11 cellular contexts compared by ENCODE assay signal in the genomic region with DNA sequence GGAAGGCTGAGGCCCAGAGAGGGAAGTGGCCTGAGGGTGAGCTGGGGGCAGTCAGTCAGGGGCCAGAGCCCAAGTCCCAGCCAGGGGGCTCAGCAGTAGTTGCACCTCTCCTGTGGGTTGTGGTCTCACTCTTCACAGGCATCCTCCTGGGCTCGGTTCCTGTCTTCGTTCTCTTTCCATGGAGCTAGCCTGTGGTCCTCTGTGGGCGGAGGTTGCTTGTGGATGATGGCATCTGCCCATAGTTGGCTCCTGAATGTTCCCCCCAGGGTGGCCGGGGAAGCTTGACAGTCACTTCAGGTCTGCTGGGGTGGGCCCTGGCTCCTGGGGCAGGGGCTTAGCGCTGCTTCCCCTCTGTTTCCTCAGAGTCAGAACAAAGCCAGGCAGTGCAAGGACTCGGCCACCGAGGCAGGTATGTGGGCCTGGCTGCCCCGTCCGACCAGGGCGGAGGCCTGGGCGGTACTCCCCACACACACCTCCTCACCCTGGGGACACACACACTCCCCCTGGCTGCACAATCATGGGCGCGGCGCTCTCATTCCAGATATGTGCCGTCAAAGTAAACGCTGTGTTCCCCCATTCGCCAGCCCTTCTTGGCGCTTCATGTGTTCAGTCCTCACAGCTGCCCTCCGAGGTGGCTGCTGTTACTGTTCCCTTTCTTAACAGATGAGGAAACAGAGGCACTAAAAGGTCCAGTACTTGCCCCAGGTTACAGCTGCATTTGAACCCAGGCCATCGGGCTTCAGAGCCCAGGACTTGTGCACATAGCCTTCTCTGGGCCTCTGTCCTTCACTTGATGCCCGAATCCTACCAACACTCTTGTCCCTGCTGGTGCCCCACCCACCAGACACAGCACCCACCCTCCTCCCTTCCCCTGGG. TPM values are rescaled to one million over a fixed set of nuclear protein-coding genes. Genes with fewer than 3 reads are reported as not detected.
DNase-seq lines count a peak whose midpoint lies in the region; ATAC-seq and TF ChIP-seq lines count a peak whose summit lies in the region.
"Had no signal": no experiment of that assay in that cellular context is flagged by ENCODE, and none has a peak within 500 bp of the region (broad histone marks: within the 10 kb centered on the region; RNA-seq: fewer than 3 reads in every experiment).

No MANE protein-coding gene starts in this region.

- DNase-seq in GM13976 (ENCODE audit: low spot score): peak; percentile 13
- DNase-seq in T-cell: peak in 2 of 34 experiments; percentile 1 to 23
- DNase-seq in glutamatergic neuron: no peak
- DNase-seq in progenitor cell of endocrine pancreas (ENCODE audit: low spot score, unreplicated experiment): peak; percentile 8
- no peak for DNase-seq in globus pallidus (ENCODE audit: low spot score)
- no peak for DNase-seq in MV-4-11 (lab: John Stamatoyannopoulos, UW)
- DNase-seq: DMS79; NCI-H1048; stimulated activated naive CD4-positive, alpha-beta T cell treated with Interleukin-2 at 50 U/mL for 16 hours had no signal

- ATAC-seq in T-cell (replicated peaks in 1 of 4) (no peak), HG03521 (IDR thresholded peaks at IDR 0.05; ENCODE audit: unreplicated experiment) (no peak)

- peak overlapping the region; percentile 39 to 52 for H3K27ac Mint-ChIP-seq in T-cell
- H3K27ac Mint-ChIP-seq in glutamatergic neuron (ENCODE audit: unreplicated experiment): peak overlapping the region; percentile 8
- H3K27ac Mint-ChIP-seq in progenitor cell of endocrine pancreas: no peak overlapping the region

- H3K27me3 Mint-ChIP-seq in T-cell (no peaks in the 10 kb centered on the region), glutamatergic neuron (ENCODE audit: unreplicated experiment) (peaks cover 17% of the 10 kb centered on the region), progenitor cell of endocrine pancreas (peaks cover 17% of the 10 kb centered on the region)

- H3K36me3 Mint-ChIP-seq in T-cell (peaks cover 16% of the 10 kb centered on the region), glutamatergic neuron (ENCODE audit: unreplicated experiment) (no peaks in the 10 kb centered on the region), progenitor cell of endocrine pancreas (ENCODE audit: insufficient read depth) (no peaks in the 10 kb centered on the region)

- TF ChIP-seq CTCF in GM13976 (IDR thresholded peaks at IDR 0.05; ENCODE audit: borderline replicate concordance, control extremely low read depth, extremely low read depth, insufficient read depth, missing control alignments) (no peak), glutamatergic neuron (IDR thresholded peaks at IDR 0.05; ENCODE audit: partially characterized antibody, unreplicated experiment) (no peak), progenitor cell of endocrine pancreas (IDR thresholded peaks at IDR 0.05; ENCODE audit: unreplicated experiment) (no peak)

- no peaks in the 10 kb centered on the region for H3K9me3 Mint-ChIP-seq in T-cell
- H3K9me3 Mint-ChIP-seq in glutamatergic neuron (ENCODE audit: unreplicated experiment): peaks cover 7% of the 10 kb centered on the region
- no peaks in the 10 kb centered on the region for H3K9me3 Mint-ChIP-seq in progenitor cell of endocrine pancreas (ENCODE audit: low read depth)

- H3K4me3 Mint-ChIP-seq in T-cell (no peak overlapping the region), glutamatergic neuron (ENCODE audit: unreplicated experiment) (no peak overlapping the region), progenitor cell of endocrine pancreas (ENCODE audit: low read depth) (no peak overlapping the region)

- POLR2A ChIA-PET in T-cell (lab: Charles Lee): no interaction called here

- CTCF ChIA-PET in T-cell (lab: Charles Lee): interaction anchor here in 1 of 2 donors (0.6 kb wide), 1 partner anchor 89 kb away, joined by 3 read pairs; no protein-coding TSS in a partner anchor

- in situ Hi-C loops in GM13976 (cut with MboI; ENCODE audit: low sequenced_read_pairs, unreplicated experiment): no loop called here

- H3K4me1 Mint-ChIP-seq in T-cell: peaks cover 2 to 6% (median 5%) of the 10 kb centered on the region in 3 donors
- peaks cover 24% of the 10 kb centered on the region for H3K4me1 Mint-ChIP-seq in glutamatergic neuron (ENCODE audit: low read depth, unreplicated experiment)
- peaks cover 2% of the 10 kb centered on the region for H3K4me1 Mint-ChIP-seq in progenitor cell of endocrine pancreas (ENCODE audit: low read depth)

RNA-seq across cellular contexts. Expression of a gene that starts 34.5 kb away (rescaled TPM):
- total RNA-seq in T-cell: 100 to 1,000 TPM; 110 to 231 (median 180) TPM
- 12.4 TPM for total RNA-seq in glutamatergic neuron (ENCODE audit: unreplicated experiment)
- not detected in 2 replicates for total RNA-seq in progenitor cell of endocrine pancreas
- total RNA-seq: SK-MEL-5 had no signal

RNA-seq across cellular contexts. Expression of a gene that starts 41.5 kb away (rescaled TPM):
- total RNA-seq in T-cell: 10 to 100 TPM; 12.7 to 26.3 (median 25.0) TPM
- total RNA-seq in glutamatergic neuron (ENCODE audit: unreplicated experiment): 190 TPM
- total RNA-seq in progenitor cell of endocrine pancreas: 337 and 352 TPM in 2 replicates

Comparison
In these comparisons a context has a peak if more than half of its experiments do, and no peak if none do; other contexts are left out.
1. DNase-seq: peak in GM13976 (single experiment) and progenitor cell of endocrine pancreas (single experiment); none in glutamatergic neuron (single experiment), globus pallidus (single experiment) and MV-4-11 (single experiment).
2. RNA of a gene that starts 34.5 kb away (total RNA-seq): 110 to 231 TPM in T-cell and 12.4 TPM in glutamatergic neuron (single experiment); not detected in progenitor cell of endocrine pancreas; every median in the first group is over 10 times any median in the second.